ENCODE assay signal across 12 cellular contexts in the genomic region with DNA sequence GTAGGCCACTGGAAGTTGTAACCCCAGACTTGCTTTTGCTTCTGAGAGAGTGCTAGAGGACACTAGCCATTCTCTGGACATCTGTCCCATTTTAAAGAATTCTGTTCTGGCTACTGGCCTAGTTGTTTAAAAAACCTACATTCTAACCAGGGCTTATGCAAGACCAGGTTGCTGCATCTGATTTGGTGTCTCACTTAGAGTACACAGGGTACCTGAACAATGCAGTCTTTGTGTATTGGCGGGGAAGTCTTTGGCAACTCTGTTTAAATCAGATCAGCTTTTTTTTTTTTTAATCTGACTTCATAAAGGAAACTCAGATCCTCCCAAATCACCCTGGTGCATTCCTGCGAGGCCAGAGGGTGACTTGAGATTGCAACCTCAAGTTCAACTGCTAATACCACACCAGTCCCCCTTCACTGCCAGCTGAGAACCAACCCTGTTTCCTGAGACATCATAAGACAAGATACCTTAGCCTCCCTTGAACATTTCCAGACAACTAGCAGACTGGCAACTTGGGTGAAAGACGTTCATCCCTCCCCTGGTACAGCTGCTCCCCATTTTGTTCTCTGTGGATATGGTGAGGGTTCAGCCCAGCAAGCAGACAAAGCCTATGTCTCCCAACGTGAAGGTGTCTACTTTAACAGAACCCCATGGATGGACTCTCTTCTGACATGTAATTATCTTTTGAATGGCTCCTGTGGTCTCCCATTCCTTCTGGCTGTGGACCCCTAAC. TPM values are rescaled to one million over a fixed set of nuclear protein-coding genes. Genes with fewer than 3 reads are reported as not detected.
A peak's percentile ranks its signal among the peaks of the same experiment; 100 is the strongest.
DNase-seq lines count a peak whose midpoint lies in the region; ATAC-seq and TF ChIP-seq lines count a peak whose summit lies in the region.
"Had no signal": no experiment of that assay in that cellular context is flagged by ENCODE, and none has a peak within 500 bp of the region (broad histone marks: within the 10 kb centered on the region; RNA-seq: fewer than 3 reads in every experiment).

No MANE protein-coding gene starts in this region.

- no peak for TF ChIP-seq CTCF in liver (IDR thresholded peaks at IDR 0.05; ENCODE audit: low read depth, low read length, missing input control)

- H3K36me3 Mint-ChIP-seq in activated T-cell treated with anti-CD3 and anti-CD28 coated beads, Interleukin-2, amount 50 U/mL, for 72 hours (ENCODE audit: insufficient read depth in 2 of 2) = peaks cover 8 to 18% of the 10 kb centered on the region in 2 donors
- peaks cover 53% of the 10 kb centered on the region for H3K36me3 Mint-ChIP-seq in activated naive CD8-positive, alpha-beta T cell treated with anti-CD3 and anti-CD28 coated beads, Interleukin-2, amount 50 U/mL, for 24 hours (ENCODE audit: low read depth)

- no peaks in the 10 kb centered on the region for H3K27me3 Mint-ChIP-seq in activated T-cell treated with anti-CD3 and anti-CD28 coated beads, Interleukin-2, amount 50 U/mL, for 72 hours (ENCODE audit: low read depth)
- no peaks in the 10 kb centered on the region for H3K27me3 Mint-ChIP-seq in activated naive CD8-positive, alpha-beta T cell treated with anti-CD3 and anti-CD28 coated beads, Interleukin-2, amount 50 U/mL, for 24 hours

- H3K27me3 ChIP-seq in liver (ENCODE audit: control insufficient read depth in 4 of 4, insufficient read depth in 4 of 4, low read length in 3 of 4) = no peaks in the 10 kb centered on the region
- no peaks in the 10 kb centered on the region for H3K27me3 ChIP-seq in subcutaneous abdominal adipose tissue (ENCODE audit: control insufficient read depth in 5 of 5, insufficient read depth in 4 of 5, low read length in 5 of 5)
- H3K27me3 ChIP-seq: brain microvascular endothelial cell had no signal

- H3K4me3 ChIP-seq in liver (ENCODE audit: low read depth in 1 of 3, low read length in 3 of 3) = no peak overlapping the region
- no peak overlapping the region for H3K4me3 ChIP-seq in subcutaneous abdominal adipose tissue (ENCODE audit: low read depth in 1 of 5, low read length in 5 of 5)

- WGBS in liver = 64% methylated on average over 4 of the region's 4 CpGs

- no peak for DNase-seq in activated T-cell treated with anti-CD3 and anti-CD28 coated beads, Interleukin-2, amount 50 U/mL, for 72 hours
- no peak for DNase-seq in activated T-cell treated with anti-CD3 and anti-CD28 coated beads, Interleukin-2, amount 50 U/mL, for 48 hours
- no peak for DNase-seq in activated naive CD8-positive, alpha-beta T cell treated with anti-CD3 and anti-CD28 coated beads, Interleukin-2, amount 50 U/mL, for 24 hours
- DNase-seq in islet precursor cell = no peak
- no peak for DNase-seq in effector CD4-positive, alpha-beta T cell
- DNase-seq: activated CD4-positive, CD25-positive, alpha-beta regulatory T cell; brain microvascular endothelial cell; NCI-H2081 treated with DMSO at 0.1 percent for 48 hours; stimulated activated CD4-positive, alpha-beta T cell treated with anti-CD3 and anti-CD28 coated beads, Interleukin-2, amount 100 ng/mL, for 24 hours had no signal

- H3K9me3 ChIP-seq in liver (ENCODE audit: control insufficient read depth in 4 of 4, low read length in 3 of 4) (no peaks in the 10 kb centered on the region), subcutaneous abdominal adipose tissue (ENCODE audit: control insufficient read depth in 5 of 5, low read length in 5 of 5) (no peaks in the 10 kb centered on the region)

- H3K4me1 ChIP-seq in liver (ENCODE audit: control insufficient read depth in 4 of 4, insufficient read depth in 4 of 4, low read length in 3 of 4) (peaks cover 4 to 11% (median 7%) of the 10 kb centered on the region in 4 donors), subcutaneous abdominal adipose tissue (ENCODE audit: control insufficient read depth in 5 of 5, insufficient read depth in 5 of 5, low read length in 5 of 5) (peaks cover 4 to 18% (median 16%) of the 10 kb centered on the region in 5 donors)

- H3K9me3 Mint-ChIP-seq in activated T-cell treated with anti-CD3 and anti-CD28 coated beads, Interleukin-2, amount 50 U/mL, for 72 hours = no peaks in the 10 kb centered on the region
- no peaks in the 10 kb centered on the region for H3K9me3 Mint-ChIP-seq in activated naive CD8-positive, alpha-beta T cell treated with anti-CD3 and anti-CD28 coated beads, Interleukin-2, amount 50 U/mL, for 24 hours

- H3K9ac ChIP-seq in liver (ENCODE audit: low read depth in 1 of 2, low read length in 2 of 2) (no peak overlapping the region), subcutaneous abdominal adipose tissue (ENCODE audit: low read length in 5 of 5) (peak overlapping the region in 1 of 5 donors; percentile 16)

- H3K36me3 ChIP-seq in liver (ENCODE audit: control insufficient read depth in 4 of 4, insufficient read depth in 3 of 4, low read depth in 1 of 4, low read length in 3 of 4) = peaks cover 11 to 42% (median 32%) of the 10 kb centered on the region in 4 donors
- H3K36me3 ChIP-seq in subcutaneous abdominal adipose tissue (ENCODE audit: control insufficient read depth in 5 of 5, insufficient read depth in 5 of 5, low read length in 5 of 5) = peaks cover 29 to 85% (median 63%) of the 10 kb centered on the region in 5 donors

- H3K4me3 Mint-ChIP-seq in activated T-cell treated with anti-CD3 and anti-CD28 coated beads, Interleukin-2, amount 50 U/mL, for 72 hours = no peak overlapping the region
- H3K4me3 Mint-ChIP-seq in activated naive CD8-positive, alpha-beta T cell treated with anti-CD3 and anti-CD28 coated beads, Interleukin-2, amount 50 U/mL, for 24 hours = no peak overlapping the region

- ATAC-seq in activated T-cell treated with anti-CD3 and anti-CD28 coated beads, Interleukin-2, amount 50 U/mL, for 72 hours (replicated peaks in 1 of 2) = no peak
- no peak for ATAC-seq in activated naive CD8-positive, alpha-beta T cell treated with anti-CD3 and anti-CD28 coated beads, Interleukin-2, amount 50 U/mL, for 24 hours
- no peak for ATAC-seq in HG02840 (IDR thresholded peaks at IDR 0.05; ENCODE audit: low FRiP score, unreplicated experiment)

- H3K27ac Mint-ChIP-seq in activated T-cell treated with anti-CD3 and anti-CD28 coated beads, Interleukin-2, amount 50 U/mL, for 72 hours = peak overlapping the region; percentile 86
- peak overlapping the region; percentile 43 for H3K27ac Mint-ChIP-seq in activated naive CD8-positive, alpha-beta T cell treated with anti-CD3 and anti-CD28 coated beads, Interleukin-2, amount 50 U/mL, for 24 hours

- TF ChIP-seq RAD21 in liver (IDR thresholded peaks at IDR 0.05) = no peak

- H3K27ac ChIP-seq in liver (ENCODE audit: low read depth in 1 of 2, low read length in 2 of 2) (no peak overlapping the region), subcutaneous abdominal adipose tissue (ENCODE audit: low read depth, low read length) (peak overlapping the region; percentile 43)
- H3K27ac ChIP-seq: brain microvascular endothelial cell had no signal

- H3K4me1 Mint-ChIP-seq in activated T-cell treated with anti-CD3 and anti-CD28 coated beads, Interleukin-2, amount 50 U/mL, for 72 hours (ENCODE audit: low read depth) = peaks cover 66% of the 10 kb centered on the region
- peaks cover 52% of the 10 kb centered on the region for H3K4me1 Mint-ChIP-seq in activated naive CD8-positive, alpha-beta T cell treated with anti-CD3 and anti-CD28 coated beads, Interleukin-2, amount 50 U/mL, for 24 hours

TF ChIP-seq in liver, 16 proteins besides CTCF, POLR2A, EP300 and RAD21 (continues in another document):
- peak; percentile 30 for TF ChIP-seq YY1 (IDR thresholded peaks at IDR 0.05)
- TF ChIP-seq TAF1 (conservative IDR thresholded peaks at IDR 0.05) = no peak
- TF ChIP-seq SP1 (IDR thresholded peaks at IDR 0.05) = peak; percentile 38
- TF ChIP-seq, protein P1, sequence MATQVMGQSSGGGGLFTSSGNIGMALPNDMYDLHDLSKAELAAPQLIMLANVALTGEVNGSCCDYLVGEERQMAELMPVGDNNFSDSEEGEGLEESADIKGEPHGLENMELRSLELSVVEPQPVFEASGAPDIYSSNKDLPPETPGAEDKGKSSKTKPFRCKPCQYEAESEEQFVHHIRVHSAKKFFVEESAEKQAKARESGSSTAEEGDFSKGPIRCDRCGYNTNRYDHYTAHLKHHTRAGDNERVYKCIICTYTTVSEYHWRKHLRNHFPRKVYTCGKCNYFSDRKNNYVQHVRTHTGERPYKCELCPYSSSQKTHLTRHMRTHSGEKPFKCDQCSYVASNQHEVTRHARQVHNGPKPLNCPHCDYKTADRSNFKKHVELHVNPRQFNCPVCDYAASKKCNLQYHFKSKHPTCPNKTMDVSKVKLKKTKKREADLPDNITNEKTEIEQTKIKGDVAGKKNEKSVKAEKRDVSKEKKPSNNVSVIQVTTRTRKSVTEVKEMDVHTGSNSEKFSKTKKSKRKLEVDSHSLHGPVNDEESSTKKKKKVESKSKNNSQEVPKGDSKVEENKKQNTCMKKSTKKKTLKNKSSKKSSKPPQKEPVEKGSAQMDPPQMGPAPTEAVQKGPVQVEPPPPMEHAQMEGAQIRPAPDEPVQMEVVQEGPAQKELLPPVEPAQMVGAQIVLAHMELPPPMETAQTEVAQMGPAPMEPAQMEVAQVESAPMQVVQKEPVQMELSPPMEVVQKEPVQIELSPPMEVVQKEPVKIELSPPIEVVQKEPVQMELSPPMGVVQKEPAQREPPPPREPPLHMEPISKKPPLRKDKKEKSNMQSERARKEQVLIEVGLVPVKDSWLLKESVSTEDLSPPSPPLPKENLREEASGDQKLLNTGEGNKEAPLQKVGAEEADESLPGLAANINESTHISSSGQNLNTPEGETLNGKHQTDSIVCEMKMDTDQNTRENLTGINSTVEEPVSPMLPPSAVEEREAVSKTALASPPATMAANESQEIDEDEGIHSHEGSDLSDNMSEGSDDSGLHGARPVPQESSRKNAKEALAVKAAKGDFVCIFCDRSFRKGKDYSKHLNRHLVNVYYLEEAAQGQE (IDR thresholded peaks at IDR 0.05) = no peak
- peak; percentile 54 for TF ChIP-seq FOXA2 (IDR thresholded peaks at IDR 0.05)
- peak in 1 of 2 donors; percentile 11 for TF ChIP-seq RXRA (IDR thresholded peaks at IDR 0.05)
- no peak for TF ChIP-seq HNF4G (IDR thresholded peaks at IDR 0.05)
- TF ChIP-seq EGR1 (IDR thresholded peaks at IDR 0.05; ENCODE audit: low read depth in 2 of 2) = no peak
- TF ChIP-seq, protein P2, sequence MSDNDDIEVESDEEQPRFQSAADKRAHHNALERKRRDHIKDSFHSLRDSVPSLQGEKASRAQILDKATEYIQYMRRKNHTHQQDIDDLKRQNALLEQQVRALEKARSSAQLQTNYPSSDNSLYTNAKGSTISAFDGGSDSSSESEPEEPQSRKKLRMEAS (IDR thresholded peaks at IDR 0.05) = no peak
- peak; percentile 16 for TF ChIP-seq NR2F2 (IDR thresholded peaks at IDR 0.05)
- no peak for TF ChIP-seq FOXA1 (IDR thresholded peaks at IDR 0.05)
- TF ChIP-seq HNF4A (conservative IDR thresholded peaks at IDR 0.05) = peak; percentile 28 to 35

RNA-seq across cellular contexts. Expression of a gene that starts 27.0 kb away (rescaled TPM):
- 100 to 1,000 TPM; 201 to 238 TPM for total RNA-seq in activated T-cell treated with anti-CD3 and anti-CD28 coated beads, Interleukin-2, amount 50 U/mL, for 72 hours
- total RNA-seq in liver = 100 to 1,000 TPM; 129 to 207 TPM
- 100 to 1,000 TPM; 298 to 407 TPM for polyA plus RNA-seq in liver

RNA-seq across cellular contexts. Expression of a gene that starts 35.3 kb away (rescaled TPM):
- 100 to 1,000 TPM; 142 to 265 TPM for total RNA-seq in activated T-cell treated with anti-CD3 and anti-CD28 coated beads, Interleukin-2, amount 50 U/mL, for 72 hours
- 1 to 10 TPM; 1.3 to 1.8 TPM for total RNA-seq in liver
- 1 to 10 TPM; 2.6 to 2.7 TPM for polyA plus RNA-seq in liver

Comparison
In these comparisons a context has a peak if more than half of its experiments do, and no peak if none do; other contexts are left out.
1. RNA of a gene that starts 35.3 kb away (total RNA-seq): 142 to 265 TPM in activated T-cell treated with anti-CD3 and anti-CD28 coated beads, Interleukin-2, amount 50 U/mL, for 72 hours; 1.3 to 1.8 TPM in liver; every median in the first group is over 10 times any median in the second.